In the genomic region with DNA sequence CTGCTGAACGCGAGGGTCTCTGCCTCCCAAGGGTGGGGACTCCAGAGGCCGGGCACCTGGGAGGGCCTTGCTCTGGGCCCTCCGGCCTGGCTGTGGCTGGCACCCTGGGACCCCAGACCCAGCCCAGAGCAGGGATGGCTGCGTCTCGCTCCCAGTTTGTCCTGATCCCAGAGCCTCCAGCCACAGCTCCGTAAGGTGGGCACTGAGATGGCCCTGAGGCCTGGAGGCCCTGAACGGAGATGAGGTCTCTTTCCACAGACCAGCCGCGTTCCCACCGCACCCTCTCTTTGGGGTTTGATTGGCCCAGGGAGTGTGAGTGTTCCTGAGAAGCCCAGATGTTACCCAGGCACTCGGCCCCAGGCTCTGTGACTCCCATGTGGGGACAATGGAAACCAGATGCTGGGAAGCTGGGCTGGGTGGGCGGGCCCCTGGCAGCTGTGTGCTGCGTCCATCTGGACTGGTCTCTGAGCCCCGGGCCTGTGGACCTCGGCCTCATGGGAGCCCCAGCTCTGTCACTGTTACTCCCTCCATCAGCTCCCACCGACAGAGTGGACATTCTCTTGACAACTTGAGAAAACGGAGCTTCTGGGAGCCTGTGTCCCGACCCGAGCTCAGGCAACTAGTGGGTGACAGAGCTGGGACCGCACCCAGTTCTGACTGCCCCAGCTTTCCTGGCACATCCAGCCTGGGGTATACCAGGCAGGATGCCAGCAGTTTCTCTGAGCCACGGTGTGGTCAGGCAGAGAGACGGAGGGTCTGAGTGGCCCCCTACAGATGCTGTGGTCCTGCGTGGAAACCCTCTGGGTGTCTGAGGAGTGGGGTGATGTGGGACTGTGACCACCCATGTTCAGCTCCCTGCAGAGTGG, we compare ENCODE assay signal across 8 cellular contexts. TPM values are rescaled to one million over a fixed set of nuclear protein-coding genes. Genes with fewer than 3 reads are reported as not detected.
DNase-seq lines count a peak whose midpoint lies in the region; ATAC-seq lines count a peak whose summit lies in the region.
"Had no signal": no experiment of that assay in that cellular context is flagged by ENCODE, and none has a peak within 500 bp of the region (broad histone marks: within the 10 kb centered on the region; RNA-seq: fewer than 3 reads in every experiment).

No MANE protein-coding gene starts in this region.

- ATAC-seq in naive thymus-derived CD8-positive, alpha-beta T cell = no peak

- H3K9ac ChIP-seq in HUES48 (ENCODE audit: low read depth, low read length) = 0 out of 2 replicates have a peak overlapping the region, but pooled peaks have one; percentile 20

- peaks cover 2 to 20% (median 16%) of the 10 kb centered on the region in 4 donors for H3K4me1 Mint-ChIP-seq in naive thymus-derived CD8-positive, alpha-beta T cell

- H3K27me3 ChIP-seq in HUES48 (ENCODE audit: control insufficient read depth, insufficient read depth, low read length) (no peaks in the 10 kb centered on the region; the same call in 1 of the 2 replicates), esophagus (ENCODE audit: control insufficient read depth in 1 of 2, insufficient read depth in 2 of 2, low read length in 2 of 2) (peaks cover 0 to 9% of the 10 kb centered on the region in 2 donors)

- H3K27ac ChIP-seq in HUES48 (ENCODE audit: low read depth, low read length) = no peak overlapping the region
- peak overlapping the region; percentile 83 to 93 for H3K27ac ChIP-seq in esophagus (ENCODE audit: low read depth in 2 of 2, low read length in 1 of 2)
- peak overlapping the region; percentile 94 for H3K27ac ChIP-seq in mesodermal cell (ENCODE audit: low read depth, low read length, severe bottlenecking)

- H3K27me3 Mint-ChIP-seq in naive thymus-derived CD8-positive, alpha-beta T cell = peaks cover 0 to 29% (median 11%) of the 10 kb centered on the region in 5 donors

- H3K36me3 ChIP-seq in HUES48 (ENCODE audit: control insufficient read depth, insufficient read depth, low read length) = no peaks in the 10 kb centered on the region
- H3K36me3 ChIP-seq in esophagus (ENCODE audit: control insufficient read depth in 2 of 2, insufficient read depth in 2 of 2, low read length in 1 of 2) = no peaks in the 10 kb centered on the region
- H3K36me3 ChIP-seq in mesodermal cell (ENCODE audit: control insufficient read depth, insufficient read depth, low read length) = no peaks in the 10 kb centered on the region

- WGBS in esophagus, 2 donors = 59 to 62% methylated on average over 22 to 24 of the region's 24 CpGs
- 91 to 94% methylated on average over 19 to 23 of the region's 24 CpGs for WGBS in mesodermal cell (ENCODE audit: insufficient coverage in 2 of 2), 2 experiments

- in situ Hi-C loops in ACHN (cut with HindIII; ENCODE audit: low pct_ligation_motif_present, low pct_unique_long_range_greater_than_20kb, low sequenced_read_pairs) = no loop called here

- H3K27ac Mint-ChIP-seq in naive thymus-derived CD8-positive, alpha-beta T cell = no peak overlapping the region

- H3K4me3 Mint-ChIP-seq in naive thymus-derived CD8-positive, alpha-beta T cell = peak overlapping the region in 1 of 10 donors; percentile 88

- H3K9me3 Mint-ChIP-seq in naive thymus-derived CD8-positive, alpha-beta T cell = no peaks in the 10 kb centered on the region

- POLR2A ChIA-PET in naive thymus-derived CD8-positive, alpha-beta T cell (lab: Charles Lee) = interaction anchor here (0.6 to 2.1 kb wide), 2 partner anchors 127 to 280 kb away, joined by 5 to 10 read pairs; no protein-coding TSS in a partner anchor

- DNase-seq in ureter (ENCODE audit: low spot score) (peak; percentile 65), ACHN (no peak), HPDE6-E6E7 (ENCODE audit: extremely low spot score) (no peak)
- no peak for DNase-seq in naive thymus-derived CD8-positive, alpha-beta T cell
- DNase-seq: NCI-H1694 treated with DMSO at 0.1 percent for 48 hours had no signal

- H3K4me1 ChIP-seq in HUES48 (ENCODE audit: control insufficient read depth, insufficient read depth, low read length) (peaks cover 19% of the 10 kb centered on the region), esophagus (ENCODE audit: control insufficient read depth in 2 of 2, insufficient read depth in 2 of 2, low read length in 1 of 2) (peaks cover 3 to 18% of the 10 kb centered on the region in 2 donors), mesodermal cell (ENCODE audit: control insufficient read depth, insufficient read depth, low read length, poor library complexity, severe bottlenecking) (peaks cover 35% of the 10 kb centered on the region)

- no peaks in the 10 kb centered on the region for H3K36me3 Mint-ChIP-seq in naive thymus-derived CD8-positive, alpha-beta T cell

- H3K4me3 ChIP-seq in HUES48 (ENCODE audit: low read depth, low read length) (no peak overlapping the region), esophagus (ENCODE audit: low read depth in 1 of 2, low read length in 2 of 2) (no peak overlapping the region), mesodermal cell (ENCODE audit: extremely low read depth, insufficient read depth, low read length, poor library complexity, severe bottlenecking) (no peak overlapping the region)

- no peaks in the 10 kb centered on the region for H3K9me3 ChIP-seq in HUES48 (ENCODE audit: control insufficient read depth, insufficient read depth, low read length)
- H3K9me3 ChIP-seq in esophagus (ENCODE audit: control insufficient read depth in 2 of 2, insufficient read depth in 1 of 2, low read depth in 1 of 2, low read length in 1 of 2) = no peaks in the 10 kb centered on the region
- H3K9me3 ChIP-seq in mesodermal cell (ENCODE audit: control insufficient read depth, low read length) = no peaks in the 10 kb centered on the region

RNA-seq across cellular contexts. Expression of a gene that starts 9.8 kb away (rescaled TPM):
- polyA plus RNA-seq in esophagus = 100 to 1,000 TPM; 105 to 123 TPM
- polyA plus RNA-seq in mesodermal cell (2013, experiment 1 of 2) = 309 TPM
- polyA plus RNA-seq in mesodermal cell (2013, experiment 2 of 2) = 301 TPM
- 289 TPM for total RNA-seq in ureter
- 10 to 100 TPM; 19.4 to 21.0 TPM for total RNA-seq in naive thymus-derived CD8-positive, alpha-beta T cell
- polyA plus RNA-seq in naive thymus-derived CD8-positive, alpha-beta T cell = 1 to 10 TPM; 1.7 to 2.0 (median 1.7) TPM

Comparison
In these comparisons a context has a peak if more than half of its experiments do, and no peak if none do; other contexts are left out.
1. RNA of a gene that starts 9.8 kb away (total RNA-seq): 289 TPM in ureter (single experiment); 19.4 to 21.0 TPM in naive thymus-derived CD8-positive, alpha-beta T cell; every median in the first group is over 10 times any median in the second.